Comparison of ENCODE assay signal across 9 cellular contexts in genomic region chr1:198175418-198176170, GRCh38. TPM values are rescaled to one million over a fixed set of nuclear protein-coding genes. Genes with fewer than 3 reads are reported as not detected.
A peak's percentile ranks its signal among the peaks of the same experiment; 100 is the strongest.
DNase-seq lines count a peak whose midpoint lies in the region; ATAC-seq, FAIRE-seq and TF ChIP-seq lines count a peak whose summit lies in the region.
"Had no signal": no experiment of that assay in that cellular context is flagged by ENCODE, and none has a peak within 500 bp of the region (broad histone marks: within the 10 kb centered on the region; RNA-seq: fewer than 3 reads in every experiment).

No MANE protein-coding gene starts in this region.

- H3K36me3 Mint-ChIP-seq in HFFc6 (ENCODE audit: low read depth) (peaks cover 5% of the 10 kb centered on the region; the same call in 1 of the 2 replicates), neural progenitor cell (peaks cover 2% of the 10 kb centered on the region)

- H3K79me2 ChIP-seq in keratinocyte (ENCODE audit: control insufficient read depth, insufficient read depth, low read length) (peaks cover 87% of the 10 kb centered on the region), neural progenitor cell (ENCODE audit: low read depth) (peaks cover 79% of the 10 kb centered on the region)

- H2AFZ ChIP-seq in keratinocyte (ENCODE audit: control insufficient read depth, low read length) (no peak overlapping the region), neural progenitor cell (replicated peaks) (no peak overlapping the region)

- H4K20me1 ChIP-seq in keratinocyte (ENCODE audit: control insufficient read depth, extremely low read depth, insufficient read depth, low read length): no peaks in the 10 kb centered on the region
- peaks cover 6% of the 10 kb centered on the region for H4K20me1 ChIP-seq in neural progenitor cell (ENCODE audit: low read depth)

- DNase-seq in GM18507 (ENCODE audit: extremely low spot score, insufficient read length, low read depth) (no peak), HFFc6 (peak; percentile 62), SJSA1 (ENCODE audit: low read depth in 1 of 2, low spot score in 2 of 2) (peak in 1 of 2 experiments; percentile 54), keratinocyte (ENCODE audit: low read depth, low spot score) (no peak), urothelium cell line (ENCODE audit: low spot score) (no peak), neural progenitor cell (ENCODE audit: low spot score) (no peak), superior temporal gyrus (ENCODE audit: extremely low spot score) (no peak)
- DNase-seq: heart right ventricle had no signal

- H3K27me3 ChIP-seq in SJSA1 (replicated peaks) (no peaks in the 10 kb centered on the region), keratinocyte (ENCODE audit: control insufficient read depth, extremely low read depth, insufficient read depth, low read length) (no peaks in the 10 kb centered on the region), neural progenitor cell (no peaks in the 10 kb centered on the region)
- H3K27me3 ChIP-seq: heart right ventricle had no signal

- dilution Hi-C loops in keratinocyte (cut with MboI; ENCODE audit: extremely low pct_ligation_motif_present, low sequenced_read_pairs): no loop called here

- H3K9me3 ChIP-seq in SJSA1 (replicated peaks) (no peaks in the 10 kb centered on the region), keratinocyte (ENCODE audit: control insufficient read depth, low read depth, low read length) (no peaks in the 10 kb centered on the region), neural progenitor cell (ENCODE audit: low read depth) (no peaks in the 10 kb centered on the region)
- H3K9me3 ChIP-seq: heart right ventricle had no signal

- peak; percentile 85 for FAIRE-seq in GM18507 (lab: Jason Lieb, UNC)
- peak; percentile 29 for FAIRE-seq in keratinocyte (lab: Jason Lieb, UNC)
- FAIRE-seq in urothelium cell line (lab: Jason Lieb, UNC): no peak

- H3K4me1 ChIP-seq in SJSA1 (replicated peaks) (peaks cover 40% of the 10 kb centered on the region), keratinocyte (ENCODE audit: control insufficient read depth, extremely low read depth, insufficient read depth, low read length) (peaks cover 30% of the 10 kb centered on the region), neural progenitor cell (peaks cover 6% of the 10 kb centered on the region)

- H3K27me3 Mint-ChIP-seq in HFFc6 (ENCODE audit: insufficient read depth): no peaks in the 10 kb centered on the region
- no peaks in the 10 kb centered on the region for H3K27me3 Mint-ChIP-seq in neural progenitor cell (ENCODE audit: insufficient read depth, low read depth)

- TF ChIP-seq CTCF in HFFc6 (IDR thresholded peaks at IDR 0.05) (no peak), keratinocyte (optimal IDR thresholded peaks at IDR 0.05 in 1 of 3, IDR thresholded peaks at IDR 0.05 in 1 of 3, conservative IDR thresholded peaks at IDR 0.05 in 1 of 3; ENCODE audit: extremely low read depth in 1 of 3, insufficient read depth in 2 of 3, low read length in 3 of 3) (no peak), neural progenitor cell (IDR thresholded peaks at IDR 0.05) (no peak)

- H3K4me3 Mint-ChIP-seq in HFFc6 (peak overlapping the region; percentile 41), neural progenitor cell (no peak overlapping the region)

- H3K27ac Mint-ChIP-seq in HFFc6: peak overlapping the region; percentile 59
- no peak overlapping the region for H3K27ac Mint-ChIP-seq in neural progenitor cell

- no peak for ATAC-seq in GM18517 (IDR thresholded peaks at IDR 0.05; ENCODE audit: unreplicated experiment)

- H3K9ac ChIP-seq in keratinocyte (ENCODE audit: control insufficient read depth, extremely low read depth, insufficient read depth, low read length) (no peak overlapping the region), neural progenitor cell (no peak overlapping the region)

- H3K4me2 ChIP-seq in keratinocyte (ENCODE audit: control insufficient read depth, extremely low read depth, insufficient read depth, low read depth, low read length): no peak overlapping the region
- H3K4me2 ChIP-seq in neural progenitor cell: no peak overlapping the region

- H3K27ac ChIP-seq in SJSA1 (peak overlapping the region; percentile 32), keratinocyte (ENCODE audit: control insufficient read depth, insufficient read depth, low read length) (no peak overlapping the region), neural progenitor cell (no peak overlapping the region)

- H3K4me1 Mint-ChIP-seq in HFFc6 (ENCODE audit: low read depth) (peaks cover 95% of the 10 kb centered on the region), neural progenitor cell (no peaks in the 10 kb centered on the region)

- H3K9me3 Mint-ChIP-seq in HFFc6 (no peaks in the 10 kb centered on the region), neural progenitor cell (peaks cover 12% of the 10 kb centered on the region)

- H3K4me3 ChIP-seq in SJSA1: no peak overlapping the region
- no peak overlapping the region for H3K4me3 ChIP-seq in keratinocyte (ENCODE audit: control insufficient read depth in 2 of 3, extremely low read depth in 1 of 3, insufficient read depth in 2 of 3, low read depth in 1 of 3, low read length in 3 of 3)
- H3K4me3 ChIP-seq in neural progenitor cell: no peak overlapping the region
- H3K4me3 ChIP-seq: heart right ventricle had no signal

- H3F3A ChIP-seq in neural progenitor cell (ENCODE audit: low read depth): no peaks in the 10 kb centered on the region

- H3K9me1 ChIP-seq in keratinocyte (ENCODE audit: control insufficient read depth, extremely low read depth, insufficient read depth, low read length): no peaks in the 10 kb centered on the region

- H3K36me3 ChIP-seq in SJSA1 (no peaks in the 10 kb centered on the region), keratinocyte (ENCODE audit: control insufficient read depth in 2 of 2, extremely low read depth in 1 of 2, insufficient read depth in 2 of 2, low read length in 2 of 2) (peaks cover 0 to 1% of the 10 kb centered on the region in 2 experiments), neural progenitor cell (no peaks in the 10 kb centered on the region)
- H3K36me3 ChIP-seq: heart right ventricle had no signal

RNA-seq across cellular contexts. Expression of gene NEK7, which starts 18.8 kb away (rescaled TPM):
- 100 to 1,000 TPM; 452 to 692 (median 485) TPM for total RNA-seq in HFFc6 (2021; fragmentation: NEBNext Ultra II Directional; extraction: Animal tissue kit (Norgen Biotek cat#: 25700))
- total RNA-seq in SJSA1 (2014; rRNA removed; shearing (Covaris generic)): 136 and 138 TPM in 2 replicates
- 40.4 to 56.8 TPM (median 41.3 TPM) in 3 replicates for polyA plus RNA-seq in keratinocyte
- 29.8 TPM for polyA plus RNA-seq in keratinocyte (2011; ENCODE audit: low read depth)
- 30.0 and 75.8 TPM in 2 replicates for polyA plus RNA-seq in keratinocyte (2011; cell fraction: cytosol; rRNA removed)
- polyA plus RNA-seq in keratinocyte (2011; cell fraction: nucleus; rRNA removed): 40.0 and 47.9 TPM in 2 replicates
- polyA plus RNA-seq in keratinocyte (2012; ENCODE audit: low replicate concordance): 19.9 and 21.2 TPM in 2 replicates
- 7.9 to 95.7 TPM (median 61.2 TPM) in 3 replicates for polyA minus RNA-seq in keratinocyte
- 45.1 TPM for polyA minus RNA-seq in keratinocyte (2011; cell fraction: cytosol; rRNA and poly(A)+ RNA removed)
- 22.3 and 61.3 TPM in 2 replicates for polyA minus RNA-seq in keratinocyte (2011; cell fraction: nucleus; rRNA and poly(A)+ RNA removed)
- 20.7 and 34.7 TPM in 2 replicates for total RNA-seq in neural progenitor cell (ENCODE audit: low replicate concordance)
